ENCODE assay signal across 1 cellular context in the genomic region with DNA sequence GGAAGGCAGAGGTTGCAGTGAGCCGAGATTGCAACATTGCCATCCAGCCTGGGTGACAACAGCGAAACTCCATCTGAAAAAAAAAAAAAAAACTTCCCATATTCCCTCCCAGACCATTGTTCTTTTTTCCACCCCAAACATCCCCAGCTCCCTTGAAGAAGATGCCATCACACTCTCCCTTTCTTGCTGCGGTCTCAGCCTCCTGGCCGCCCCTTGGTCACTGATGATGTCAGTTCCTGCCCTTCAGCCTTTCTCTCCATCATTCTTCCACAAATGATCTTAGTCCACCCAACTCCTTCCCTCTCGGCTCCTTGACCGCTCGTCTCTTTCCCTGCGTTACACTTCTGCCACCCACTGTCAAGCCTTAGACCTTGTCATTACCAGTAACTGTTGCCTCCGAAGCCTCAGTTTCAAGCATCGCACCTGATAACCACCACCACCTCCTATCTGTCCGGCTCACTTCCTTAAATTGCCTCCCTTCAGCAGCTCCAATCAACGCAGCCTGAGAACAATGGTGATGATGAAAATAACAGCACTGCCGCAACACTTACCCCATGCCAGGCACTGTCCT.
TF ChIP-seq lines count a peak whose summit lies in the region.

No MANE protein-coding gene starts in this region.

TF ChIP-seq in K562, 482 proteins besides CTCF, POLR2A, EP300 and RAD21:
- TF ChIP-seq CTBP1 (IDR thresholded peaks at IDR 0.05; ENCODE audit: borderline replicate concordance), result peak; percentile 35; the same call in 1 of the 2 replicates
